In genomic region chr14:51978566-51979398, GRCh38 we compare ENCODE assay signal across 8 cellular contexts. TPM values are rescaled to one million over a fixed set of nuclear protein-coding genes. Genes with fewer than 3 reads are reported as not detected.
DNase-seq lines count a peak whose midpoint lies in the region; ATAC-seq and TF ChIP-seq lines count a peak whose summit lies in the region.

No MANE protein-coding gene starts in this region.

- H3K9me3 ChIP-seq in SJSA1 (replicated peaks) (no peaks in the 10 kb centered on the region), parathyroid adenoma (ENCODE audit: control insufficient read depth, low read length) (no peaks in the 10 kb centered on the region)

- ATAC-seq in GM21367 (IDR thresholded peaks at IDR 0.05; ENCODE audit: unreplicated experiment) = peak; percentile 70

- peaks cover 5% of the 10 kb centered on the region for H3K4me1 Mint-ChIP-seq in type B pancreatic cell (ENCODE audit: unreplicated experiment)

- H3K27ac ChIP-seq in SJSA1 = no peak overlapping the region
- no peak overlapping the region for H3K27ac ChIP-seq in parathyroid adenoma

- H3K27ac Mint-ChIP-seq in type B pancreatic cell = no peak overlapping the region

- H3K4me1 ChIP-seq in SJSA1 (replicated peaks) (no peaks in the 10 kb centered on the region), parathyroid adenoma (no peaks in the 10 kb centered on the region)

- H3K27me3 Mint-ChIP-seq in type B pancreatic cell = peaks cover 41% of the 10 kb centered on the region

- H3K27me3 ChIP-seq in BJ (ENCODE audit: control insufficient read depth, insufficient read depth, low read length) (peaks cover 4% of the 10 kb centered on the region; the same call in 1 of the 2 replicates), SJSA1 (replicated peaks) (no peaks in the 10 kb centered on the region), parathyroid adenoma (ENCODE audit: control insufficient read depth, insufficient read depth, low read length) (no peaks in the 10 kb centered on the region)

- H3K4me3 ChIP-seq in BJ (ENCODE audit: low read depth, low read length) (no peak overlapping the region), NB4 (ENCODE audit: low read depth, low read length) (no peak overlapping the region), SJSA1 (no peak overlapping the region), parathyroid adenoma (ENCODE audit: low read depth, low read length) (no peak overlapping the region)

- H3K4me2 ChIP-seq in parathyroid adenoma (ENCODE audit: low read length) = no peak overlapping the region

- DNase-seq in BJ (ENCODE audit: low read depth) = no peak
- DNase-seq in NB4 (ENCODE audit: low read depth) = peak; percentile 83
- peak; percentile 61 to 77 for DNase-seq in SJSA1 (ENCODE audit: low read depth in 1 of 2, low spot score in 2 of 2)
- DNase-seq in activated naive CD4-positive, alpha-beta T cell (lab: John Stamatoyannopoulos, UW) = peak; percentile 45 to 77 (median 69)
- DNase-seq in globus pallidus (ENCODE audit: low spot score) = peak; percentile 81
- peak; percentile 85 for DNase-seq in type B pancreatic cell (ENCODE audit: extremely low spot score, unreplicated experiment)

- H3K9me3 Mint-ChIP-seq in type B pancreatic cell = no peaks in the 10 kb centered on the region

- H3K79me2 ChIP-seq in parathyroid adenoma = no peaks in the 10 kb centered on the region

- POLR2A ChIA-PET in BJ (lab: Charles Lee) = no interaction called here

- CTCF ChIA-PET in BJ (lab: Yijun Ruan, JAX) = interaction anchor here (0.8 to 8.7 kb wide), 34 partner anchors 9 to 696 kb away, joined by 3 to 70 read pairs (median 4); partner anchors contain the start of gene GNG2

- no peak overlapping the region for H2AFZ ChIP-seq in parathyroid adenoma

- TF ChIP-seq POLR2A in NB4 (IDR thresholded peaks at IDR 0.05; ENCODE audit: extremely low read depth, insufficient read length) = no peak

- TF ChIP-seq CTCF in BJ (IDR thresholded peaks at IDR 0.05; ENCODE audit: insufficient read depth, low read depth, low read length) = peak; percentile 90
- TF ChIP-seq CTCF in NB4 (IDR thresholded peaks at IDR 0.05; ENCODE audit: low read depth, low read length) = peak; percentile 76
- peak; percentile 91 for TF ChIP-seq CTCF in parathyroid adenoma (IDR thresholded peaks at IDR 0.05)
- TF ChIP-seq CTCF in type B pancreatic cell (conservative IDR thresholded peaks at IDR 0.05) = peak; percentile 98

- H3K36me3 Mint-ChIP-seq in type B pancreatic cell = no peaks in the 10 kb centered on the region

- H3K9ac ChIP-seq in parathyroid adenoma = no peak overlapping the region

- H3K36me3 ChIP-seq in BJ (ENCODE audit: control insufficient read depth, insufficient read depth, low read length) (no peaks in the 10 kb centered on the region), SJSA1 (no peaks in the 10 kb centered on the region), parathyroid adenoma (ENCODE audit: control insufficient read depth, insufficient read depth, low read length) (no peaks in the 10 kb centered on the region)

- H3K4me3 Mint-ChIP-seq in type B pancreatic cell = no peak overlapping the region

RNA-seq across cellular contexts. Expression of gene RTRAF, which starts 10.6 kb away (rescaled TPM):
- polyA plus RNA-seq in BJ (2011; rRNA removed) = 205 and 348 TPM in 2 replicates
- polyA minus RNA-seq in BJ (2011; rRNA and poly(A)+ RNA removed) = 49.6 and 89.3 TPM in 2 replicates
- 101 and 111 TPM in 2 replicates for total RNA-seq in SJSA1 (2014; rRNA removed; shearing (Covaris generic))
- total RNA-seq in type B pancreatic cell (ENCODE audit: low replicate concordance) = 185 and 206 TPM in 2 replicates
